ENCODE assay signal across 8 cellular contexts in the genomic region with DNA sequence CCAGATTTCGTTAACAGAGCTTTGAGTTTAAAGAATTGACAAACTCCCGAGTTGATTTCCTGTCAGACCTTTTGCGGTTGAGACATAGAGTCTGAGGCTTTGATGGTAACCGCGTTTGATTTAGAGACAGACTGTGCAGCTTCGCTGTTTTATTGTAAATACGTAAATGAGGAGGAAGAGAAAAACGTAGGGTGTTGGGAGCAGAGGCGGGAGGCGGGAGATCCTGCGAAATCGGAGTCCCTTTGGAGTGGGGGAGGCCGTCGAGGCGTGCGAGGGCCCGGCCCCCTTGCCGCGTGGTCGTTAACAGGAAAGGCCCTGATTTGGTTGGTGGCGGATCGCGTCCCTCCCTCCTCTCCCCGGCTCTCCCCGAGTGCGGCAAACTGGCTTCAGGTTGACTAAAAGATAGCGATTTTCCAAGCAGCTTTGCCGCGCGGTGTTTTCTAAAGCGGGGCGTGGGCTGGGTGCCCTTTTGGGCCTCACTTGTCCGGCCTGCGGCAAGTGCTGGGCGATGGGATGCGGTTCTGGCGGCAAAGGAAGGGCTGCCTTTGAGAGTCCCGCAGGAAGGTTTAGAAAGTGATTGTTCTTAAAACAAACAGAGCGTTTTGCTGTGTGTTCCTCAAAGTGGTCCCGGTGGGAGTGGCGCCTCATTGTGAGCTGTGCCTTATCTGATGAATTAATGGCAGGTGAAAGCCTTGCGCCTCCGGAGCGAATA. TPM values are rescaled to one million over a fixed set of nuclear protein-coding genes. Genes with fewer than 3 reads are reported as not detected.
DNase-seq lines count a peak whose midpoint lies in the region.

No MANE protein-coding gene starts in this region.

- H3K4me1 ChIP-seq in endocrine pancreas (ENCODE audit: control insufficient read depth, insufficient read depth, low read length): no peaks in the 10 kb centered on the region
- peaks cover 0 to 8% of the 10 kb centered on the region in 2 donors for H3K4me1 ChIP-seq in mucosa of rectum (ENCODE audit: control insufficient read depth in 2 of 2, insufficient read depth in 2 of 2, low read length in 2 of 2)

- CTCF ChIA-PET in activated CD4-positive, alpha-beta memory T cell treated with anti-CD3 and anti-CD28 coated beads, Interleukin-2, amount 10 ng/mL, durations not matched to agents 7 days and 5 days (lab: Charles Lee): no interaction called here

- peak overlapping the region; percentile 71 for H3K4me3 ChIP-seq in endocrine pancreas (ENCODE audit: control insufficient read depth, insufficient read depth, low read length)
- peak overlapping the region; percentile 72 to 78 for H3K4me3 ChIP-seq in mucosa of rectum (ENCODE audit: low read length in 2 of 2)

- H3K9ac ChIP-seq in endocrine pancreas (ENCODE audit: control insufficient read depth, insufficient read depth, low read length): peak overlapping the region; percentile 87
- H3K9ac ChIP-seq in mucosa of rectum (ENCODE audit: low read depth in 1 of 2, low read length in 2 of 2): peak overlapping the region; percentile 88

- H3K36me3 ChIP-seq in endocrine pancreas (ENCODE audit: control insufficient read depth, insufficient read depth, low read length) (no peaks in the 10 kb centered on the region), mucosa of rectum (ENCODE audit: control insufficient read depth in 2 of 2, insufficient read depth in 2 of 2, low read length in 2 of 2) (no peaks in the 10 kb centered on the region)

- POLR2A ChIA-PET in activated CD4-positive, alpha-beta memory T cell treated with anti-CD3 and anti-CD28 coated beads, Interleukin-2, amount 10 ng/mL, durations not matched to agents 7 days and 5 days (lab: Charles Lee): no interaction called here

- H3K27ac ChIP-seq in mucosa of rectum (ENCODE audit: low read depth in 2 of 2, low read length in 2 of 2): peak overlapping the region; percentile 90 to 93

- H3K4me1 Mint-ChIP-seq in activated CD4-positive, alpha-beta memory T cell treated with anti-CD3 and anti-CD28 coated beads, Interleukin-2, amount 10 ng/mL, durations not matched to agents 7 days and 5 days: peaks cover 23% of the 10 kb centered on the region

- peaks cover 3% of the 10 kb centered on the region for H3K36me3 Mint-ChIP-seq in activated CD4-positive, alpha-beta memory T cell treated with anti-CD3 and anti-CD28 coated beads, Interleukin-2, amount 10 ng/mL, durations not matched to agents 7 days and 5 days (ENCODE audit: low read depth)

- no peaks in the 10 kb centered on the region for H3K27me3 ChIP-seq in endocrine pancreas (ENCODE audit: control insufficient read depth, insufficient read depth, low read length)
- H3K27me3 ChIP-seq in mucosa of rectum (ENCODE audit: control insufficient read depth in 2 of 2, insufficient read depth in 2 of 2, low read length in 2 of 2): peaks cover 0 to 4% of the 10 kb centered on the region in 2 donors

- no peaks in the 10 kb centered on the region for H3K9me3 Mint-ChIP-seq in activated CD4-positive, alpha-beta memory T cell treated with anti-CD3 and anti-CD28 coated beads, Interleukin-2, amount 10 ng/mL, durations not matched to agents 7 days and 5 days

- H3K9me3 ChIP-seq in endocrine pancreas (ENCODE audit: control insufficient read depth, low read length) (no peaks in the 10 kb centered on the region), mucosa of rectum (ENCODE audit: control insufficient read depth in 2 of 2, low read length in 2 of 2) (no peaks in the 10 kb centered on the region)

- H3K4me3 Mint-ChIP-seq in activated CD4-positive, alpha-beta memory T cell treated with anti-CD3 and anti-CD28 coated beads, Interleukin-2, amount 10 ng/mL, durations not matched to agents 7 days and 5 days: peak overlapping the region; percentile 61

- H3K27ac Mint-ChIP-seq in activated CD4-positive, alpha-beta memory T cell treated with anti-CD3 and anti-CD28 coated beads, Interleukin-2, amount 10 ng/mL, durations not matched to agents 7 days and 5 days: peak overlapping the region; percentile 10

- H3K27me3 Mint-ChIP-seq in activated CD4-positive, alpha-beta memory T cell treated with anti-CD3 and anti-CD28 coated beads, Interleukin-2, amount 10 ng/mL, durations not matched to agents 7 days and 5 days: peaks cover 46% of the 10 kb centered on the region

- DNase-seq in DMS114 treated with DMSO at 0.1 percent for 48 hours (lab: John Stamatoyannopoulos, UW; ENCODE audit: unreplicated experiment) (peak; percentile 28), NCI-H2107 treated with DMSO at 0.1 percent for 48 hours (lab: John Stamatoyannopoulos, UW; ENCODE audit: unreplicated experiment) (peak; percentile 73), cerebellar nuclear complex (lab: John Stamatoyannopoulos, UW) (no peak), AML-193 (lab: John Stamatoyannopoulos, UW) (no peak)
- DNase-seq in activated CD4-positive, alpha-beta memory T cell treated with anti-CD3 and anti-CD28 coated beads, Interleukin-2, amount 10 ng/mL, durations not matched to agents 7 days and 5 days: peak; percentile 19
- DNase-seq in stimulated activated naive CD4-positive, alpha-beta T cell (lab: John Stamatoyannopoulos, UW): peak; percentile 48 to 83 (median 68)

RNA-seq across cellular contexts. Expression of gene SCML1, which starts 0.9 kb away (rescaled TPM):
- total RNA-seq in activated CD4-positive, alpha-beta memory T cell treated with anti-CD3 and anti-CD28 coated beads, Interleukin-2, amount 10 ng/mL, durations not matched to agents 7 days and 5 days: under 1 TPM; 0.50 TPM

Comparison
In these comparisons a context has a peak if more than half of its experiments do, and no peak if none do; other contexts are left out.
1. DNase-seq: peak in DMS114 treated with DMSO at 0.1 percent for 48 hours (single experiment), NCI-H2107 treated with DMSO at 0.1 percent for 48 hours (single experiment), activated CD4-positive, alpha-beta memory T cell treated with anti-CD3 and anti-CD28 coated beads, Interleukin-2, amount 10 ng/mL, durations not matched to agents 7 days and 5 days (single experiment) and stimulated activated naive CD4-positive, alpha-beta T cell (6 of 6); none in cerebellar nuclear complex (0 of 2) and AML-193 (0 of 2).